19 cellular contexts compared by ENCODE assay signal in genomic region chr1:33471416-33471815, GRCh38. TPM values are rescaled to one million over a fixed set of nuclear protein-coding genes. Genes with fewer than 3 reads are reported as not detected.
DNase-seq lines count a peak whose midpoint lies in the region; ATAC-seq and TF ChIP-seq lines count a peak whose summit lies in the region.
"Had no signal": no experiment of that assay in that cellular context is flagged by ENCODE, and none has a peak within 500 bp of the region (broad histone marks: within the 10 kb centered on the region; RNA-seq: fewer than 3 reads in every experiment).

No MANE protein-coding gene starts in this region.

- H3K27me3 ChIP-seq in OCI-LY3 (ENCODE audit: low read depth, low read length) (no peaks in the 10 kb centered on the region), esophagus muscularis mucosa (no peaks in the 10 kb centered on the region), stomach smooth muscle (ENCODE audit: control insufficient read depth in 1 of 2, insufficient read depth in 2 of 2, low read length in 2 of 2) (no peaks in the 10 kb centered on the region)
- H3K27me3 ChIP-seq: pancreas had no signal

- no peak for TF ChIP-seq POLR2A in esophagus muscularis mucosa (IDR thresholded peaks at IDR 0.05; ENCODE audit: low read depth)

- H3K27ac ChIP-seq in OCI-LY3 (ENCODE audit: low read length), result no peak overlapping the region
- peak overlapping the region; percentile 75 to 84 (median 80) for H3K27ac ChIP-seq in esophagus muscularis mucosa (replicated peaks in 1 of 4)
- H3K27ac ChIP-seq in stomach smooth muscle (ENCODE audit: low read length), result peak overlapping the region; percentile 78
- H3K27ac ChIP-seq: pancreas had no signal

- TF ChIP-seq CTCF in OCI-LY3 (IDR thresholded peaks at IDR 0.05; ENCODE audit: low read depth, low read length), result no peak
- TF ChIP-seq CTCF in esophagus muscularis mucosa (IDR thresholded peaks at IDR 0.05), result no peak

- H3K27me3 Mint-ChIP-seq in activated CD4-positive, alpha-beta T cell treated with anti-CD3 and anti-CD28 coated beads, Interleukin-2, amount 10 ng/mL, durations not matched to agents 24 days and 14 days, result no peaks in the 10 kb centered on the region

- H2AFZ ChIP-seq in OCI-LY3 (ENCODE audit: low read depth, low read length), result no peak overlapping the region; the same call in 1 of the 2 replicates

- H3K27ac Mint-ChIP-seq in activated CD4-positive, alpha-beta T cell treated with anti-CD3 and anti-CD28 coated beads, Interleukin-2, amount 10 ng/mL, durations not matched to agents 24 days and 14 days, result no peak overlapping the region

- peak overlapping the region; percentile 73 for H3K4me2 ChIP-seq in OCI-LY3 (ENCODE audit: low read length)

- H3K4me1 ChIP-seq in OCI-LY3 (ENCODE audit: low read length), result peaks cover 14% of the 10 kb centered on the region
- H3K4me1 ChIP-seq in esophagus muscularis mucosa, result peaks cover 27 to 60% (median 43%) of the 10 kb centered on the region in 4 donors
- H3K4me1 ChIP-seq in stomach smooth muscle (ENCODE audit: control insufficient read depth, insufficient read depth, low read length), result peaks cover 56% of the 10 kb centered on the region

- no peak for TF ChIP-seq EP300 in esophagus muscularis mucosa (IDR thresholded peaks at IDR 0.05)

- H3K9me3 Mint-ChIP-seq in activated CD4-positive, alpha-beta T cell treated with anti-CD3 and anti-CD28 coated beads, Interleukin-2, amount 10 ng/mL, durations not matched to agents 24 days and 14 days, result no peaks in the 10 kb centered on the region
- H3K9me3 Mint-ChIP-seq: effector memory CD8-positive, alpha-beta T cell had no signal

- no peaks in the 10 kb centered on the region for H3K36me3 ChIP-seq in OCI-LY3 (replicated peaks; ENCODE audit: low read depth, low read length)
- no peaks in the 10 kb centered on the region for H3K36me3 ChIP-seq in esophagus muscularis mucosa
- no peaks in the 10 kb centered on the region for H3K36me3 ChIP-seq in stomach smooth muscle (ENCODE audit: control insufficient read depth in 2 of 2, insufficient read depth in 2 of 2, low read length in 2 of 2)
- H3K36me3 ChIP-seq: pancreas had no signal

- DNase-seq in activated CD4-positive, alpha-beta T cell treated with anti-CD3 and anti-CD28 coated beads, Interleukin-2, amount 10 ng/mL, durations not matched to agents 24 days and 14 days, result no peak
- DNase-seq in activated CD4-positive, alpha-beta T cell treated with anti-CD3 and anti-CD28 coated beads for 1 hour, result no peak
- DNase-seq in esophagus muscularis mucosa (ENCODE audit: extremely low spot score) (no peak), Kasumi-1 (lab: John Stamatoyannopoulos, UW) (no peak)
- DNase-seq: 8988T; activated CD8-positive, alpha-beta memory T cell treated with anti-CD3 and anti-CD28 coated beads, Interleukin-2, amount 50 U/mL, for 48 hours; DMS153; effector memory CD8-positive, alpha-beta T cell; GOT3; NCI-H1105; NCI-H446; pancreas; stimulated activated CD4-positive, alpha-beta T cell treated with anti-CD3 and anti-CD28 coated beads, Interleukin-2, amount 100 ng/mL, for 48 hours; stimulated activated naive CD4-positive, alpha-beta T cell had no signal

- H3K9ac ChIP-seq in OCI-LY3 (ENCODE audit: low read length) (no peak overlapping the region), stomach smooth muscle (ENCODE audit: low read length in 2 of 2) (peak overlapping the region in 1 of 2 donors; percentile 59)

- 96% methylated on average over 4 of the region's 4 CpGs for WGBS in esophagus muscularis mucosa

- H3K9me3 ChIP-seq in OCI-LY3 (ENCODE audit: insufficient read depth, low read length), result no peaks in the 10 kb centered on the region
- no peaks in the 10 kb centered on the region for H3K9me3 ChIP-seq in esophagus muscularis mucosa
- H3K9me3 ChIP-seq in stomach smooth muscle (ENCODE audit: control insufficient read depth in 2 of 2, low read length in 2 of 2), result no peaks in the 10 kb centered on the region
- H3K9me3 ChIP-seq: pancreas had no signal

- intact Hi-C loops in activated CD4-positive, alpha-beta T cell treated with anti-CD3 and anti-CD28 coated beads, Interleukin-2, amount 10 ng/mL, durations not matched to agents 24 days and 14 days (cut with micrococcal nuclease), result loop anchor here (2.0 to 10.0 kb wide), 3 partner anchors 104 to 377 kb away; no protein-coding TSS in a partner anchor
- intact Hi-C loops in esophagus muscularis mucosa (cut with DNase I), result loop anchor here (5.0 to 10.0 kb wide), 4 partner anchors 39 to 347 kb away; partner anchors contain the start of gene PHC2

- no peaks in the 10 kb centered on the region for H4K20me1 ChIP-seq in OCI-LY3 (ENCODE audit: insufficient read depth, low read length)

- H3K4me1 Mint-ChIP-seq in activated CD4-positive, alpha-beta T cell treated with anti-CD3 and anti-CD28 coated beads, Interleukin-2, amount 10 ng/mL, durations not matched to agents 24 days and 14 days, result peaks cover 22% of the 10 kb centered on the region

- H3K36me3 Mint-ChIP-seq in activated CD4-positive, alpha-beta T cell treated with anti-CD3 and anti-CD28 coated beads, Interleukin-2, amount 10 ng/mL, durations not matched to agents 24 days and 14 days (ENCODE audit: low read depth), result no peaks in the 10 kb centered on the region

- peak overlapping the region; percentile 21 for H3K4me3 Mint-ChIP-seq in activated CD4-positive, alpha-beta T cell treated with anti-CD3 and anti-CD28 coated beads, Interleukin-2, amount 10 ng/mL, durations not matched to agents 24 days and 14 days

- no peaks in the 10 kb centered on the region for H3K79me2 ChIP-seq in OCI-LY3 (ENCODE audit: low read length)

- peak overlapping the region; percentile 100 for H3K4me3 ChIP-seq in OCI-LY3 (ENCODE audit: low read length)
- H3K4me3 ChIP-seq in esophagus muscularis mucosa, result no peak overlapping the region
- no peak overlapping the region for H3K4me3 ChIP-seq in stomach smooth muscle (ENCODE audit: low read length in 2 of 2)
- H3K4me3 ChIP-seq: lung had no signal

- ATAC-seq in GM19324 (IDR thresholded peaks at IDR 0.05; ENCODE audit: low FRiP score, unreplicated experiment), result no peak
- ATAC-seq in HG03565 (IDR thresholded peaks at IDR 0.05; ENCODE audit: unreplicated experiment), result no peak

RNA-seq across cellular contexts. Expression of gene ZSCAN20, which starts 1.0 kb away (rescaled TPM):
- total RNA-seq in activated CD4-positive, alpha-beta T cell treated with anti-CD3 and anti-CD28 coated beads, Interleukin-2, amount 10 ng/mL, durations not matched to agents 24 days and 14 days, result 2.0 and 2.8 TPM in 2 replicates
- 1 to 10 TPM; 6.6 to 8.2 (median 7.7) TPM for total RNA-seq in esophagus muscularis mucosa

RNA-seq across cellular contexts. Expression of gene PHC2, which starts 40.5 kb away (rescaled TPM):
- total RNA-seq in activated CD4-positive, alpha-beta T cell treated with anti-CD3 and anti-CD28 coated beads, Interleukin-2, amount 10 ng/mL, durations not matched to agents 24 days and 14 days, result 32.4 and 34.2 TPM in 2 replicates
- 100 to 1,000 TPM; 104 to 274 (median 201) TPM for total RNA-seq in esophagus muscularis mucosa
